In genomic region chr2:45596761-45597160, GRCh38 we compare ENCODE assay signal across 26 cellular contexts.
"Had no signal": no experiment of that assay in that cellular context is flagged by ENCODE, and none has a peak within 500 bp of the region (broad histone marks: within the 10 kb centered on the region; RNA-seq: fewer than 3 reads in every experiment).

No MANE protein-coding gene starts in this region.

- FAIRE-seq: bronchial epithelial cell, RCC 7860, TTC549 had no signal

- H3K9me3 Mint-ChIP-seq: activated naive CD4-positive, alpha-beta T cell treated with anti-CD3 and anti-CD28 coated beads, Interleukin-2, amount 50 U/mL, for 24 hours; IgD-negative memory B cell had no signal

- H3K4me3 ChIP-seq: ascending aorta, body of pancreas had no signal

- H3K9me3 ChIP-seq: ascending aorta, body of pancreas had no signal

- ATAC-seq: activated CD8-positive, alpha-beta T cell treated with anti-CD3 and anti-CD28 coated beads, Interleukin-2, amount 10 ng/mL, durations not matched to agents 7 days and 5 days; body of pancreas had no signal

- H3K4me3 Mint-ChIP-seq: activated CD8-positive, alpha-beta T cell treated with anti-CD3 and anti-CD28 coated beads, Interleukin-2, amount 10 ng/mL, durations not matched to agents 7 days and 5 days; activated naive CD4-positive, alpha-beta T cell treated with anti-CD3 and anti-CD28 coated beads, Interleukin-2, amount 50 U/mL, for 24 hours; IgD-negative memory B cell had no signal

- DNase-seq: activated CD4-positive, alpha-beta T cell treated with anti-CD3 and anti-CD28 coated beads for 48 hours; activated CD4-positive, alpha-beta T cell treated with anti-CD3 and anti-CD28 coated beads, Interleukin-2, amount 50 U/mL, for 4 hours; activated CD4-positive, CD25-positive, alpha-beta regulatory T cell treated with anti-CD3 and anti-CD28 coated beads, Interleukin-2, amount 50 U/mL, for 72 hours; activated CD8-positive, alpha-beta memory T cell treated with anti-CD3 and anti-CD28 coated beads, Interleukin-2, amount 50 U/mL, for 48 hours; activated CD8-positive, alpha-beta T cell treated with anti-CD3 and anti-CD28 coated beads, Interleukin-2, amount 10 ng/mL, durations not matched to agents 7 days and 5 days; activated naive CD4-positive, alpha-beta T cell; activated T-cell treated with anti-CD3 and anti-CD28 coated beads, Interleukin-2, amount 50 U/mL, for 1 hour; amniotic stem cell; body of pancreas; central memory CD4-positive, alpha-beta T cell; KG1; MV-4-11; NCI-H1092 treated with DMSO at 0.1 percent for 48 hours; NCI-H1417 treated with DMSO at 0.1 percent for 48 hours; NCI-H1694; NCI-H2029; NCI-H510A treated with DMSO at 0.1 percent for 48 hours; SIG-M5; T-helper 2 cell; T1000 had no signal

- H3K27ac Mint-ChIP-seq: activated CD8-positive, alpha-beta T cell treated with anti-CD3 and anti-CD28 coated beads, Interleukin-2, amount 10 ng/mL, durations not matched to agents 7 days and 5 days; activated naive CD4-positive, alpha-beta T cell treated with anti-CD3 and anti-CD28 coated beads, Interleukin-2, amount 50 U/mL, for 24 hours; IgD-negative memory B cell had no signal

- H3K27me3 ChIP-seq: ascending aorta, body of pancreas had no signal

- H3K27me3 Mint-ChIP-seq: activated naive CD4-positive, alpha-beta T cell treated with anti-CD3 and anti-CD28 coated beads, Interleukin-2, amount 50 U/mL, for 24 hours; IgD-negative memory B cell had no signal
